Comparison of ENCODE assay signal across 8 cellular contexts in the genomic region with DNA sequence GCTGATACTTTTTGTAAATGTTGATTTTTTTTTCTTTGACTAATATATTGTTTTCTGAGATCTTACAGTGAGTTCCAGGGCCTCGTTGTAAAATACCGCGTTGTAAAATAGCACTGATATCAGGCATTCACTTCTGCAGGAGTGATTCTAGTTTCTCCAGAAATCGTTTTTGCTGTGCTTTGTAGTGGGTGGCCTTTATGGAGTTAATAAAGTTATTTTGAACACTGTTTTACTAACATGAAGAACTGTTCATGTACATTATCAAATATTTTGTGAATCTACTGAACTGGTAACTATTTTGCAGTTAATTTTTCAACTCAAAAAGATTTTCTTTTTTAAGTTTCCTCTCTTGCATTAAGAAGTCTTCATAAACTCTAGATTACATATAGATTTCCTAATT. TPM values are rescaled to one million over a fixed set of nuclear protein-coding genes. Genes with fewer than 3 reads are reported as not detected.
DNase-seq lines count a peak whose midpoint lies in the region; ATAC-seq and TF ChIP-seq lines count a peak whose summit lies in the region.

No MANE protein-coding gene starts in this region.

- POLR2A ChIA-PET in MCF 10A (lab: Yijun Ruan, JAX) = interaction anchor here (0.9 to 1.9 kb wide), 4 partner anchors 48 to 332 kb away, joined by 3 to 12 read pairs (median 6); partner anchors contain the start of genes ZNF561, ZNF699 and ZNF846

- H3K4me3 Mint-ChIP-seq in MCF 10A (ENCODE audit: unreplicated experiment) (peak overlapping the region; percentile 88), glutamatergic neuron (ENCODE audit: unreplicated experiment) (peak overlapping the region; percentile 95)
- peak overlapping the region; percentile 91 to 97 for H3K4me3 Mint-ChIP-seq in stimulated activated naive CD8-positive, alpha-beta T cell treated with anti-CD3 and anti-CD28 coated beads, Interleukin-15, amount 100 ng/mL, for 72 hours

- intact Hi-C loops in MCF 10A (cut with micrococcal nuclease) (loop anchor here (10.0 kb wide), 2 partner anchors 302 to 358 kb away; no protein-coding TSS in a partner anchor), breast epithelium (cut with DNase I; ENCODE audit: low total_unique reads) (no loop called here)

- no peaks in the 10 kb centered on the region for H4K20me1 ChIP-seq in SU-DHL-6 (ENCODE audit: low read depth, low read length)

- H3K27ac ChIP-seq in breast epithelium = no peak overlapping the region
- H3K27ac ChIP-seq in SU-DHL-6 (ENCODE audit: low read depth, low read length) = no peak overlapping the region

- no TSS peak for BruUV-seq in MCF 10A (replicated peaks; lab: Mats Ljungman, UMichigan)

- CTCF ChIA-PET in MCF 10A (lab: Yijun Ruan, JAX) = interaction anchor here (0.6 to 1.2 kb wide), 5 partner anchors 19 to 210 kb away, joined by 3 to 5 read pairs (median 3); no protein-coding TSS in a partner anchor

- H3K27ac Mint-ChIP-seq in MCF 10A (ENCODE audit: low read depth, unreplicated experiment) (peak overlapping the region; percentile 98), glutamatergic neuron (ENCODE audit: unreplicated experiment) (peak overlapping the region; percentile 3)
- H3K27ac Mint-ChIP-seq in stimulated activated naive CD8-positive, alpha-beta T cell treated with anti-CD3 and anti-CD28 coated beads, Interleukin-15, amount 100 ng/mL, for 72 hours = peak overlapping the region in 1 of 2 donors; percentile 99

- H3K27me3 Mint-ChIP-seq in MCF 10A (ENCODE audit: insufficient read depth, unreplicated experiment) (no peaks in the 10 kb centered on the region), glutamatergic neuron (ENCODE audit: unreplicated experiment) (no peaks in the 10 kb centered on the region)
- no peaks in the 10 kb centered on the region for H3K27me3 Mint-ChIP-seq in stimulated activated naive CD8-positive, alpha-beta T cell treated with anti-CD3 and anti-CD28 coated beads, Interleukin-15, amount 100 ng/mL, for 72 hours

- H3K9me3 Mint-ChIP-seq in MCF 10A (ENCODE audit: unreplicated experiment) (peaks cover 8% of the 10 kb centered on the region), glutamatergic neuron (ENCODE audit: unreplicated experiment) (no peaks in the 10 kb centered on the region)
- H3K9me3 Mint-ChIP-seq in stimulated activated naive CD8-positive, alpha-beta T cell treated with anti-CD3 and anti-CD28 coated beads, Interleukin-15, amount 100 ng/mL, for 72 hours = peaks cover 13 to 17% of the 10 kb centered on the region in 2 donors

- peaks cover 9% of the 10 kb centered on the region for H3K4me1 Mint-ChIP-seq in MCF 10A (ENCODE audit: insufficient read depth, unreplicated experiment)
- H3K4me1 Mint-ChIP-seq in glutamatergic neuron (ENCODE audit: low read depth, unreplicated experiment) = peaks cover 3% of the 10 kb centered on the region
- H3K4me1 Mint-ChIP-seq in stimulated activated naive CD8-positive, alpha-beta T cell treated with anti-CD3 and anti-CD28 coated beads, Interleukin-15, amount 100 ng/mL, for 72 hours = peaks cover 23% of the 10 kb centered on the region

- H3K9ac ChIP-seq in SU-DHL-6 (ENCODE audit: low read length) = peak overlapping the region; percentile 74

- DNase-seq in MCF 10A (ENCODE audit: unreplicated experiment) (no peak), breast epithelium (ENCODE audit: low spot score in 2 of 2) (no peak), glutamatergic neuron (no peak), kidney tubule cell (ENCODE audit: low spot score) (no peak)
- no peak for DNase-seq in stimulated activated naive CD8-positive, alpha-beta T cell treated with anti-CD3 and anti-CD28 coated beads, Interleukin-15, amount 100 ng/mL, for 72 hours

- H3K36me3 ChIP-seq in breast epithelium (no peaks in the 10 kb centered on the region), SU-DHL-6 (ENCODE audit: low read length) (peaks cover 7% of the 10 kb centered on the region; the same call in 1 of the 2 replicates)

- peak overlapping the region; percentile 88 for H3K4me2 ChIP-seq in SU-DHL-6 (ENCODE audit: low read depth, low read length, poor library complexity, severe bottlenecking)

- 0 out of 2 replicates have a peak, but pooled peaks cover 3% of the 10 kb centered on the region for H3F3A ChIP-seq in SU-DHL-6 (ENCODE audit: insufficient read depth)

- H3K79me2 ChIP-seq in SU-DHL-6 (ENCODE audit: insufficient read depth, low read length) = peaks cover 24% of the 10 kb centered on the region

- H3K36me3 Mint-ChIP-seq in MCF 10A (ENCODE audit: insufficient read depth, unreplicated experiment) (peaks cover 30% of the 10 kb centered on the region), glutamatergic neuron (ENCODE audit: unreplicated experiment) (peaks cover 10% of the 10 kb centered on the region)

- TF ChIP-seq CTCF in MCF 10A (IDR thresholded peaks at IDR 0.05; ENCODE audit: unreplicated experiment) (no peak), breast epithelium (IDR thresholded peaks at IDR 0.05) (no peak), SU-DHL-6 (IDR thresholded peaks at IDR 0.05; ENCODE audit: insufficient read depth, low read length, poor library complexity, severe bottlenecking) (no peak), glutamatergic neuron (IDR thresholded peaks at IDR 0.05; ENCODE audit: partially characterized antibody, unreplicated experiment) (no peak)

- H3K9me3 ChIP-seq in breast epithelium = no peaks in the 10 kb centered on the region
- no peaks in the 10 kb centered on the region for H3K9me3 ChIP-seq in SU-DHL-6 (ENCODE audit: insufficient read depth, low read length)

- no peaks in the 10 kb centered on the region for H3K4me1 ChIP-seq in breast epithelium

- peak overlapping the region; percentile 76 for H2AFZ ChIP-seq in SU-DHL-6 (ENCODE audit: low read depth, low read length, severe bottlenecking)

- no peak for ATAC-seq in stimulated activated naive CD8-positive, alpha-beta T cell treated with anti-CD3 and anti-CD28 coated beads, Interleukin-15, amount 100 ng/mL, for 72 hours
- ATAC-seq in GM21528 (IDR thresholded peaks at IDR 0.05; ENCODE audit: low FRiP score, unreplicated experiment) (no peak), GM18867 (IDR thresholded peaks at IDR 0.05; ENCODE audit: unreplicated experiment) (no peak)

- H3K9me2 ChIP-seq in SU-DHL-6 (replicated peaks; ENCODE audit: insufficient read depth, low read length) = no peaks in the 10 kb centered on the region

- H3K4me3 ChIP-seq in breast epithelium = peak overlapping the region in 1 of 3 donors; percentile 94
- peak overlapping the region; percentile 65 for H3K4me3 ChIP-seq in SU-DHL-6 (ENCODE audit: insufficient read depth, low read length, poor library complexity, severe bottlenecking)

- no peak for TF ChIP-seq POLR2A in breast epithelium (IDR thresholded peaks at IDR 0.05)

- H3K27me3 ChIP-seq in breast epithelium (no peaks in the 10 kb centered on the region), SU-DHL-6 (ENCODE audit: low read length) (no peaks in the 10 kb centered on the region)

RNA-seq across cellular contexts. Expression of gene ZNF266, which starts 1.0 kb away (rescaled TPM):
- total RNA-seq in MCF 10A (2022) = 17.0 and 23.7 TPM in 2 replicates
- total RNA-seq in breast epithelium = 10 to 100 TPM; 20.5 to 45.8 (median 44.2) TPM
- 49.0 TPM for total RNA-seq in glutamatergic neuron (ENCODE audit: unreplicated experiment)
